23 cellular contexts compared by ENCODE assay signal in the genomic region with DNA sequence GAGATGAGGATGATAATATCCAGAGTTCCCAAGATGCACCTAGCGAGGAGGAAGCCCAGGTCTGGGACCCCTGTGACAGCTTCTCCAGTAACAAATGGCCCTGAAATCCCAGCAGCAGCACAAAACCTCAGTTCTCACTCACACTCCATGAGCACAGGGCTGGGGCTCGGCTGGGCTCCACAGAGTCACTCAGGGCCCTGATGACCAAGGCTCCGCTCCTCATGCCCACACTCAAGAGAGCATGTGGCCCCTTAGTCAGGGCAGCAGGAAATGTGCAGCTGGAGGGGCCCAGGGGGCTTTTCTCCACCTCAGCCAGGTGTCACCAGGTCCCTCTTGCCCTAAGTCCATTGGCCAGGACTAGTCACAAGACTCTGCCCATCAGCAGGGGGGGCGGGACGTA.
"Had no signal": no experiment of that assay in that cellular context is flagged by ENCODE, and none has a peak within 500 bp of the region (broad histone marks: within the 10 kb centered on the region; RNA-seq: fewer than 3 reads in every experiment).

No MANE protein-coding gene starts in this region.

- H3K36me3 ChIP-seq: MG63, SJSA1 had no signal

- DNase-seq: MG63, NCI-H1092, NCI-H1105 treated with DMSO at 0.1 percent for 48 hours, NCI-H1417 treated with DMSO at 0.1 percent for 48 hours, NCI-H146, NCI-H1694 treated with DMSO at 0.1 percent for 48 hours, NCI-H1930, NCI-H2081, NCI-H2171, NCI-H226, NCI-H446, NCI-H510A, NCI-H524 treated with DMSO at 0.1 percent for 48 hours, NCI-H69, NCI-H774, Right ventricle myocardium superior, RPMI8226, SIG-M5 had no signal

- H3K36me3 Mint-ChIP-seq: IgD-negative memory B cell had no signal

- H3K4me3 Mint-ChIP-seq: IgD-negative memory B cell had no signal

- H3K9me3 ChIP-seq: MG63, SJSA1 had no signal

- H3K4me1 Mint-ChIP-seq: IgD-negative memory B cell had no signal

- H3K4me1 ChIP-seq: SJSA1 had no signal

- H3K4me3 ChIP-seq: K562, MG63, SJSA1, SK-N-MC had no signal

- H3K27me3 ChIP-seq: SJSA1 had no signal

- H3K27ac ChIP-seq: HL-60, SJSA1, SK-N-MC had no signal

- H3K27ac Mint-ChIP-seq: IgD-negative memory B cell had no signal
